1 cellular context compared by ENCODE assay signal in the genomic region with DNA sequence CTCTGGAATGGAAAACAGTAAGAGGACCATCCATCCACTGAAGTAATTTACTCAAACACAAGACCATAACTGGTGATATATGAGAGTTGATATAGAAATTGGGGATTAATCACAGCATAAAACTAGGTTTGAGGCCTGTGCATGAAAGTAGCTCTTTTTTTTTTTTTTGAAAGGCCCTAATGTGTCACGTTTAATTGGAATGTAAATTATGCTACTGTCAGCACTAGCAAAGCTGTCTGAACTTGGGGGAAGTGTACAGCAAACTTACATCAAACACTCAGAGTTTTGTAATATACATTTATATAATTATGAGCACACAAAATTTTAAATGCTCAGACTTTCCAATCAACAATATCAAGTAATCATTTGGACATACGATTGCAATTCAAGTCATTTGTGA.
TF ChIP-seq lines count a peak whose summit lies in the region.

No MANE protein-coding gene starts in this region.

TF ChIP-seq in WTC11, 78 proteins besides CTCF, POLR2A, EP300 and RAD21:
- no peak for TF ChIP-seq ZNF219 (CRISPR knock-in tag; IDR thresholded peaks at IDR 0.05; ENCODE audit: borderline replicate concordance)
